Comparison of ENCODE assay signal across 14 cellular contexts in the genomic region with DNA sequence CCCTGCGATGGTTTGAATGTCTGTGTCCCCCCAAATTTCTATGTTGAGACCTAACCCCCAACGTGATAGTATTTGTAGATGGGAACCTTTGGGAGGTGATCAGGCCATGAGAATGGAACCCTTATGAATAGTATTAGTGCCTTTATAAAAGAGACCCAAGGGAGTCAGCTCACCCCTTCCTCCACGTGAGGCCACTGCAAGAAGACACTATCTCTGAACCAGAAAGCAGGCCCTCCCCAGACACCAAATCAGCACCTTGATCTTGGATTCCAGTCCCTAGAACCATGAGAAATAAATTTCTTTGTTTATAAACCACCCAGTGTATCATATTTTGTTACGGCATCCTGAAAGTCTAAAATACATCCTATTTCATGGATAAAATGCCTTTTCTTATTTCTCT.
DNase-seq lines count a peak whose midpoint lies in the region; ATAC-seq and TF ChIP-seq lines count a peak whose summit lies in the region.
"Had no signal": no experiment of that assay in that cellular context is flagged by ENCODE, and none has a peak within 500 bp of the region (broad histone marks: within the 10 kb centered on the region; RNA-seq: fewer than 3 reads in every experiment).

No MANE protein-coding gene starts in this region.

- H3K9me3 ChIP-seq in transverse colon (no peaks in the 10 kb centered on the region), A673 (ENCODE audit: low read depth, low read length, poor library complexity, severe bottlenecking) (no peaks in the 10 kb centered on the region)
- H3K9me3 ChIP-seq: colonic mucosa, right lobe of liver, stomach had no signal

- H3K27ac ChIP-seq in transverse colon = peak overlapping the region in 3 of 4 donors; percentile 28 to 86 (median 80)
- no peak overlapping the region for H3K27ac ChIP-seq in A673 (ENCODE audit: low read depth, low read length, poor library complexity, severe bottlenecking)
- H3K27ac ChIP-seq: right lobe of liver had no signal

- POLR2A ChIA-PET in activated CD8-positive, alpha-beta T cell treated with anti-CD3 and anti-CD28 coated beads for 36 hours (lab: Charles Lee) = interaction anchor here (3.9 kb wide), 1 partner anchor 9 kb away, joined by 45 read pairs; no protein-coding TSS in a partner anchor
- POLR2A ChIA-PET in A673 (lab: Charles Lee; ENCODE audit: low non-redundant PET) = no interaction called here

- no peak for ATAC-seq in activated CD8-positive, alpha-beta T cell treated with anti-CD3 and anti-CD28 coated beads for 36 hours
- ATAC-seq in HG03442 (IDR thresholded peaks at IDR 0.05; ENCODE audit: unreplicated experiment) = no peak
- ATAC-seq: right lobe of liver had no signal

- TF ChIP-seq CTCF in activated CD8-positive, alpha-beta T cell treated with anti-CD3 and anti-CD28 coated beads for 36 hours (IDR thresholded peaks at IDR 0.05) = no peak
- TF ChIP-seq CTCF in transverse colon (IDR thresholded peaks at IDR 0.05) (no peak), A673 (conservative IDR thresholded peaks at IDR 0.05; ENCODE audit: low read depth, low read length) (no peak)

- H3K4me3 ChIP-seq in transverse colon (no peak overlapping the region), A673 (ENCODE audit: low read depth, low read length, poor library complexity, severe bottlenecking) (no peak overlapping the region)
- H3K4me3 ChIP-seq: colonic mucosa, hepatocyte, right lobe of liver, stomach had no signal

- no TSS peak for BruUV-seq in A673 (replicated peaks; lab: Mats Ljungman, UMichigan)

- in situ Hi-C loops in transverse colon (cut with MboI; ENCODE audit: low pct_ligation_motif_present in 1 of 4, low pct_unique_long_range_greater_than_20kb in 1 of 4, low sequenced_read_pairs in 3 of 4) = no loop called here

- WGBS in transverse colon (ENCODE audit: low coverage in 1 of 2), 2 donors = 86 to 89% methylated on average over 4 of the region's 4 CpGs

- H3K4me1 ChIP-seq in transverse colon (peaks cover 0 to 21% (median 2%) of the 10 kb centered on the region in 4 donors), A673 (ENCODE audit: insufficient read depth, low read length, poor library complexity, severe bottlenecking) (peaks cover 16% of the 10 kb centered on the region)
- H3K4me1 ChIP-seq: colonic mucosa, right lobe of liver had no signal

- CTCF ChIA-PET in activated CD8-positive, alpha-beta T cell treated with anti-CD3 and anti-CD28 coated beads for 36 hours (lab: Charles Lee) = no interaction called here
- CTCF ChIA-PET in A673 (lab: Charles Lee) = no interaction called here

- H3K27ac Mint-ChIP-seq in activated T-cell treated with anti-CD3 and anti-CD28 coated beads, Interleukin-2, amount 50 U/mL, for 24 hours = peak overlapping the region; percentile 99
- H3K27ac Mint-ChIP-seq in activated CD8-positive, alpha-beta T cell treated with anti-CD3 and anti-CD28 coated beads for 36 hours = peak overlapping the region; percentile 99
- H3K27ac Mint-ChIP-seq in immature natural killer cell = peak overlapping the region; percentile 99 to 100 (median 99)

- DNase-seq in activated T-cell treated with anti-CD3 and anti-CD28 coated beads, Interleukin-2, amount 50 U/mL, for 24 hours = peak; percentile 22
- no peak for DNase-seq in activated T-cell treated with anti-CD3 and anti-CD28 coated beads, Interleukin-2, amount 50 U/mL, for 48 hours
- DNase-seq in activated CD8-positive, alpha-beta T cell treated with anti-CD3 and anti-CD28 coated beads for 36 hours = no peak
- DNase-seq in immature natural killer cell (no peak), transverse colon (no peak), posterior vena cava (ENCODE audit: low spot score) (no peak), A673 (ENCODE audit: low spot score) (no peak)
- DNase-seq: colonic mucosa, HCEC 1CT, NCI-H1694, stomach had no signal

- H3K27me3 ChIP-seq in transverse colon (no peaks in the 10 kb centered on the region), A673 (replicated peaks; ENCODE audit: insufficient read depth, low read depth, low read length, poor library complexity) (no peaks in the 10 kb centered on the region)
- H3K27me3 ChIP-seq: colonic mucosa, hepatocyte, right lobe of liver, stomach had no signal

- H3K9me3 Mint-ChIP-seq in activated T-cell treated with anti-CD3 and anti-CD28 coated beads, Interleukin-2, amount 50 U/mL, for 24 hours = no peaks in the 10 kb centered on the region
- peaks cover 1% of the 10 kb centered on the region for H3K9me3 Mint-ChIP-seq in activated CD8-positive, alpha-beta T cell treated with anti-CD3 and anti-CD28 coated beads for 36 hours
- H3K9me3 Mint-ChIP-seq in immature natural killer cell = no peaks in the 10 kb centered on the region

- H3K4me3 Mint-ChIP-seq in activated T-cell treated with anti-CD3 and anti-CD28 coated beads, Interleukin-2, amount 50 U/mL, for 24 hours = no peak overlapping the region
- H3K4me3 Mint-ChIP-seq in activated CD8-positive, alpha-beta T cell treated with anti-CD3 and anti-CD28 coated beads for 36 hours = no peak overlapping the region
- H3K4me3 Mint-ChIP-seq in immature natural killer cell = peak overlapping the region in 3 of 5 donors; percentile 32 to 57 (median 53)

- peaks cover 50% of the 10 kb centered on the region for H3K4me1 Mint-ChIP-seq in activated T-cell treated with anti-CD3 and anti-CD28 coated beads, Interleukin-2, amount 50 U/mL, for 24 hours (ENCODE audit: low read depth)
- peaks cover 39% of the 10 kb centered on the region for H3K4me1 Mint-ChIP-seq in activated CD8-positive, alpha-beta T cell treated with anti-CD3 and anti-CD28 coated beads for 36 hours (ENCODE audit: low read depth)
- peaks cover 37 to 38% of the 10 kb centered on the region in 2 donors for H3K4me1 Mint-ChIP-seq in immature natural killer cell

- no peaks in the 10 kb centered on the region for H3K36me3 ChIP-seq in transverse colon
- H3K36me3 ChIP-seq in A673 (ENCODE audit: insufficient read depth, low read length, poor library complexity, severe bottlenecking) = no peaks in the 10 kb centered on the region
- H3K36me3 ChIP-seq: colonic mucosa, right lobe of liver, stomach had no signal

- intact Hi-C loops in activated CD8-positive, alpha-beta T cell treated with anti-CD3 and anti-CD28 coated beads for 36 hours (cut with micrococcal nuclease) = no loop called here
- intact Hi-C loops in transverse colon (cut with DNase I; ENCODE audit: low total_unique reads) (loop anchor here (10.0 kb wide), 1 partner anchor 121 kb away; no protein-coding TSS in a partner anchor), posterior vena cava (cut with DNase I) (no loop called here), A673 (cut with micrococcal nuclease; ENCODE audit: unreplicated experiment) (loop anchor here (5.0 kb wide), 1 partner anchor 476 kb away; a partner anchor contains a TSS)

- no peaks in the 10 kb centered on the region for H3K36me3 Mint-ChIP-seq in activated T-cell treated with anti-CD3 and anti-CD28 coated beads, Interleukin-2, amount 50 U/mL, for 24 hours (ENCODE audit: low read depth)
- no peaks in the 10 kb centered on the region for H3K36me3 Mint-ChIP-seq in activated CD8-positive, alpha-beta T cell treated with anti-CD3 and anti-CD28 coated beads for 36 hours (ENCODE audit: low read depth)
- no peaks in the 10 kb centered on the region for H3K36me3 Mint-ChIP-seq in immature natural killer cell

- no peak for TF ChIP-seq POLR2A in transverse colon (IDR thresholded peaks at IDR 0.05)

- H3K27me3 Mint-ChIP-seq in activated T-cell treated with anti-CD3 and anti-CD28 coated beads, Interleukin-2, amount 50 U/mL, for 24 hours = no peaks in the 10 kb centered on the region
- no peaks in the 10 kb centered on the region for H3K27me3 Mint-ChIP-seq in activated CD8-positive, alpha-beta T cell treated with anti-CD3 and anti-CD28 coated beads for 36 hours
- H3K27me3 Mint-ChIP-seq in immature natural killer cell (ENCODE audit: low read depth in 3 of 3) = peaks cover 13% of the 10 kb centered on the region in 3 donors

- no peak for TF ChIP-seq EP300 in transverse colon (IDR thresholded peaks at IDR 0.05; ENCODE audit: low read depth)

Comparison
In these comparisons a context has a peak if more than half of its experiments do, and no peak if none do; other contexts are left out.
1. H3K4me3 Mint-ChIP-seq: peak in immature natural killer cell (3 of 5); none in activated T-cell treated with anti-CD3 and anti-CD28 coated beads, Interleukin-2, amount 50 U/mL, for 24 hours (single experiment) and activated CD8-positive, alpha-beta T cell treated with anti-CD3 and anti-CD28 coated beads for 36 hours (single experiment).
2. intact Hi-C loops: an anchor here in transverse colon (10.0 kb wide) and A673 (5.0 kb wide); none called in activated CD8-positive, alpha-beta T cell treated with anti-CD3 and anti-CD28 coated beads for 36 hours and posterior vena cava.
3. Peak in every context shown above with its lines, with median percentiles within 50 percentile points of each other: H3K27ac Mint-ChIP-seq.